In the genomic region with DNA sequence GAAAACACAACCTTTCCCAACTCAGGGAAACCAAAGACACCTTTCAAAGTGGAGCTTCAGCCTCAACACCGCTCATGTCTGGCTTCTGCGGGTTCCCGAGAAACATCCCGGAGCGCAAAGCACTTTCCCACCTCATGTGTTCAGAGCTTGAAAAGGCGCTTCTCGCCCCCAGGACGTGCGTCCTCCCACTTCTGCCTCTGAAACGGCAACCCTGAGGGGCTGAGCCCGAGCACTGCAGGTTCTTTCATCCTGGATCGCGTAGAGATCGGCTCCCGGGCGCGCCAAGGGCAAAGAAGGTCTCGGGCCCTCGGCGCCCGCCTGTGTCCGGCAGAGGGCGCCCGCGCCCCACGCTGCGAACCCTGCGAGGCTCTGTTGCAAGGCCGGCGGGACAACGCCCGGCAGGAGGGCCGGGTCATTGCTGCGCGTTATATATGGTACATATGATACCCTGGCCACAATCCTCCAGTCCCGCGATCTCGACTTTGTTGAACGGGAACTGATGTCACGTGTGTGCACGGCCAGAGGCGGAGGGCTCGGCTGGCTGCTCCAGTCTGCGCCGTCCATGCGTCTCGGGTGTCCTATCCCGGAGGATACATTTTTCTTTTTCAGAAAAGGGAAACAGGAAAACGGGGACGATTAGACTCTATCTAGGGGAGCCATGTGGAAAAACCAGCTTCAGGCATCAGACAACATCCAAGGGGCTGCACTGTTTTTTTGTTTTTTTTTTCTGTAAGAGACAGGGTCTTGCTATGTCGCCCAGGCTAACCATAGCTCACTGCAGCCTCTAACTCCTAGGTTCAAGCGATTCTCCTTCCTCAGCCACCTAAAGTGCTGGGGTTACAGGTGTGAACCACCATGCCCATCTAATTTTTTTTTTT, we compare ENCODE assay signal across 8 cellular contexts. TPM values are rescaled to one million over a fixed set of nuclear protein-coding genes. Genes with fewer than 3 reads are reported as not detected.
DNase-seq lines count a peak whose midpoint lies in the region; ATAC-seq, FAIRE-seq and TF ChIP-seq lines count a peak whose summit lies in the region.

No MANE protein-coding gene starts in this region.

- peak overlapping the region in 2 of 3 experiments; percentile 50 to 67 for H3K4me3 ChIP-seq in keratinocyte (ENCODE audit: control insufficient read depth in 2 of 3, extremely low read depth in 1 of 3, insufficient read depth in 2 of 3, low read depth in 1 of 3, low read length in 3 of 3)

- peaks cover 2% of the 10 kb centered on the region for H3K27me3 Mint-ChIP-seq in activated B cell treated with CpG ODN at 0.5 μM for 24 hours

- no peaks in the 10 kb centered on the region for H3K9me3 ChIP-seq in keratinocyte (ENCODE audit: control insufficient read depth, low read depth, low read length)

- CTCF ChIA-PET in activated B cell treated with CpG ODN at 0.5 μM for 24 hours (lab: Charles Lee) = interaction anchor here (0.7 to 7.0 kb wide), 15 partner anchors 14 to 416 kb away, joined by 3 to 69 read pairs (median 3); a partner anchor contains a TSS

- TF ChIP-seq CTCF in GM13976 (IDR thresholded peaks at IDR 0.05; ENCODE audit: borderline replicate concordance, control extremely low read depth, extremely low read depth, insufficient read depth, missing control alignments) (peak; percentile 92), activated B cell treated with CpG ODN at 0.5 μM for 24 hours (IDR thresholded peaks at IDR 0.05) (peak; percentile 91), keratinocyte (optimal IDR thresholded peaks at IDR 0.05 in 1 of 3, IDR thresholded peaks at IDR 0.05 in 1 of 3, conservative IDR thresholded peaks at IDR 0.05 in 1 of 3; ENCODE audit: extremely low read depth in 1 of 3, insufficient read depth in 2 of 3, low read length in 3 of 3) (peak; percentile 87 to 99 (median 87))

- peaks cover 3% of the 10 kb centered on the region for H3K4me1 ChIP-seq in keratinocyte (ENCODE audit: control insufficient read depth, extremely low read depth, insufficient read depth, low read length)

- peak overlapping the region; percentile 67 for H3K27ac ChIP-seq in caudate nucleus (ENCODE audit: low read depth, low read length)
- no peak overlapping the region for H3K27ac ChIP-seq in keratinocyte (ENCODE audit: control insufficient read depth, insufficient read depth, low read length)

- H3K4me3 Mint-ChIP-seq in activated B cell treated with CpG ODN at 0.5 μM for 24 hours = peak overlapping the region; percentile 63

- peaks cover 5% of the 10 kb centered on the region for H3K4me1 Mint-ChIP-seq in activated B cell treated with CpG ODN at 0.5 μM for 24 hours

- H3K9ac ChIP-seq in keratinocyte (ENCODE audit: control insufficient read depth, extremely low read depth, insufficient read depth, low read length) = peak overlapping the region; percentile 30

- H3K36me3 ChIP-seq in keratinocyte (ENCODE audit: control insufficient read depth in 2 of 2, extremely low read depth in 1 of 2, insufficient read depth in 2 of 2, low read length in 2 of 2) = no peaks in the 10 kb centered on the region

- intact Hi-C loops in activated B cell treated with CpG ODN at 0.5 μM for 24 hours (cut with micrococcal nuclease) = loop anchor here (1.0 to 10.0 kb wide), 8 partner anchors 81 to 800 kb away; a partner anchor contains a TSS

- in situ Hi-C loops in GM13976 (cut with MboI; ENCODE audit: low sequenced_read_pairs, unreplicated experiment) = loop anchor here (5.0 kb wide), 1 partner anchor 91 kb away; no protein-coding TSS in a partner anchor

- H3K27ac Mint-ChIP-seq in activated B cell treated with CpG ODN at 0.5 μM for 24 hours = no peak overlapping the region

- FAIRE-seq in keratinocyte (lab: Jason Lieb, UNC) = no peak

- H3K9me1 ChIP-seq in keratinocyte (ENCODE audit: control insufficient read depth, extremely low read depth, insufficient read depth, low read length) = no peaks in the 10 kb centered on the region

- peak; percentile 62 for ATAC-seq in HG03039 (IDR thresholded peaks at IDR 0.05; ENCODE audit: unreplicated experiment)
- peak; percentile 97 for ATAC-seq in activated B cell treated with CpG ODN at 0.5 μM for 24 hours (ENCODE audit: low read depth)
- no peak for ATAC-seq in GM18870 (IDR thresholded peaks at IDR 0.05; ENCODE audit: unreplicated experiment)

- peaks cover 3% of the 10 kb centered on the region for H3K36me3 Mint-ChIP-seq in activated B cell treated with CpG ODN at 0.5 μM for 24 hours (ENCODE audit: low read depth)

- H3K9me3 Mint-ChIP-seq in activated B cell treated with CpG ODN at 0.5 μM for 24 hours = peaks cover under 1% of the 10 kb centered on the region

- H3K4me2 ChIP-seq in keratinocyte (ENCODE audit: control insufficient read depth, extremely low read depth, insufficient read depth, low read depth, low read length) = peak overlapping the region; percentile 89

- no peaks in the 10 kb centered on the region for H3K27me3 ChIP-seq in keratinocyte (ENCODE audit: control insufficient read depth, extremely low read depth, insufficient read depth, low read length)

- H2AFZ ChIP-seq in keratinocyte (ENCODE audit: control insufficient read depth, low read length) = peak overlapping the region; percentile 90

- dilution Hi-C loops in keratinocyte (cut with MboI; ENCODE audit: extremely low pct_ligation_motif_present, low sequenced_read_pairs) = no loop called here

- no peaks in the 10 kb centered on the region for H3K79me2 ChIP-seq in keratinocyte (ENCODE audit: control insufficient read depth, insufficient read depth, low read length)

- DNase-seq in GM13976 (ENCODE audit: low spot score) (peak; percentile 89), NCI-H2171 (lab: John Stamatoyannopoulos, UW) (peak; percentile 45), activated B cell treated with CpG ODN at 0.5 μM for 24 hours (peak; percentile 82), caudate nucleus (lab: John Stamatoyannopoulos, UW) (peak in 57 of 61 donors; percentile 5 to 83 (median 63)), keratinocyte (ENCODE audit: low read depth, low spot score) (no peak)
- peak; percentile 78 for DNase-seq in stimulated activated CD4-positive, alpha-beta T cell treated with anti-CD3 and anti-CD28 coated beads, Interleukin-12 subunit alpha, Interleukin-12 subunit beta, amount 100 ng/mL, for 4 hours

- H4K20me1 ChIP-seq in keratinocyte (ENCODE audit: control insufficient read depth, extremely low read depth, insufficient read depth, low read length) = no peaks in the 10 kb centered on the region

- POLR2A ChIA-PET in activated B cell treated with CpG ODN at 0.5 μM for 24 hours (lab: Charles Lee) = interaction anchor here (0.6 to 0.9 kb wide), 3 partner anchors 82 to 288 kb away, joined by 7 to 10 read pairs (median 7); a partner anchor contains a TSS

RNA-seq across cellular contexts. Expression of a gene that starts 19.1 kb away (rescaled TPM):
- total RNA-seq in activated B cell treated with CpG ODN at 0.5 μM for 24 hours = 13.6 and 17.5 TPM in 2 replicates
- polyA plus RNA-seq in keratinocyte = 8.0 to 11.0 TPM (median 11.0 TPM) in 3 replicates
- 12.0 TPM for polyA plus RNA-seq in keratinocyte (2011; ENCODE audit: low read depth)
- polyA plus RNA-seq in keratinocyte (2011; cell fraction: cytosol; rRNA removed) = 6.4 and 10.2 TPM in 2 replicates
- polyA plus RNA-seq in keratinocyte (2011; cell fraction: nucleus; rRNA removed) = 8.8 and 10.4 TPM in 2 replicates
- 6.5 and 10.4 TPM in 2 replicates for polyA plus RNA-seq in keratinocyte (2012; ENCODE audit: low replicate concordance)
- polyA minus RNA-seq in keratinocyte = 3.6 to 11.5 TPM (median 10.5 TPM) in 3 replicates
- polyA minus RNA-seq in keratinocyte (2011; cell fraction: cytosol; rRNA and poly(A)+ RNA removed) = 6.9 TPM
- polyA minus RNA-seq in keratinocyte (2011; cell fraction: nucleus; rRNA and poly(A)+ RNA removed) = 2.1 and 4.6 TPM in 2 replicates

RNA-seq across cellular contexts. Expression of a gene that starts 27.2 kb away (rescaled TPM):
- total RNA-seq in activated B cell treated with CpG ODN at 0.5 μM for 24 hours = 7.4 and 8.3 TPM in 2 replicates
- 4.9 to 6.6 TPM (median 5.9 TPM) in 3 replicates for polyA plus RNA-seq in keratinocyte
- 0.82 TPM for polyA plus RNA-seq in keratinocyte (2011; ENCODE audit: low read depth)
- 4.1 and 6.0 TPM in 2 replicates for polyA plus RNA-seq in keratinocyte (2011; cell fraction: cytosol; rRNA removed)
- polyA plus RNA-seq in keratinocyte (2011; cell fraction: nucleus; rRNA removed) = 12.5 and 14.1 TPM in 2 replicates
- 1.7 and 7.6 TPM in 2 replicates for polyA plus RNA-seq in keratinocyte (2012; ENCODE audit: low replicate concordance)
- 5.4 to 7.6 TPM (median 5.7 TPM) in 3 replicates for polyA minus RNA-seq in keratinocyte
- polyA minus RNA-seq in keratinocyte (2011; cell fraction: cytosol; rRNA and poly(A)+ RNA removed) = 16.3 TPM
- polyA minus RNA-seq in keratinocyte (2011; cell fraction: nucleus; rRNA and poly(A)+ RNA removed) = 18.9 and 23.2 TPM in 2 replicates
